ENCODE assay signal across 11 cellular contexts in the genomic region with DNA sequence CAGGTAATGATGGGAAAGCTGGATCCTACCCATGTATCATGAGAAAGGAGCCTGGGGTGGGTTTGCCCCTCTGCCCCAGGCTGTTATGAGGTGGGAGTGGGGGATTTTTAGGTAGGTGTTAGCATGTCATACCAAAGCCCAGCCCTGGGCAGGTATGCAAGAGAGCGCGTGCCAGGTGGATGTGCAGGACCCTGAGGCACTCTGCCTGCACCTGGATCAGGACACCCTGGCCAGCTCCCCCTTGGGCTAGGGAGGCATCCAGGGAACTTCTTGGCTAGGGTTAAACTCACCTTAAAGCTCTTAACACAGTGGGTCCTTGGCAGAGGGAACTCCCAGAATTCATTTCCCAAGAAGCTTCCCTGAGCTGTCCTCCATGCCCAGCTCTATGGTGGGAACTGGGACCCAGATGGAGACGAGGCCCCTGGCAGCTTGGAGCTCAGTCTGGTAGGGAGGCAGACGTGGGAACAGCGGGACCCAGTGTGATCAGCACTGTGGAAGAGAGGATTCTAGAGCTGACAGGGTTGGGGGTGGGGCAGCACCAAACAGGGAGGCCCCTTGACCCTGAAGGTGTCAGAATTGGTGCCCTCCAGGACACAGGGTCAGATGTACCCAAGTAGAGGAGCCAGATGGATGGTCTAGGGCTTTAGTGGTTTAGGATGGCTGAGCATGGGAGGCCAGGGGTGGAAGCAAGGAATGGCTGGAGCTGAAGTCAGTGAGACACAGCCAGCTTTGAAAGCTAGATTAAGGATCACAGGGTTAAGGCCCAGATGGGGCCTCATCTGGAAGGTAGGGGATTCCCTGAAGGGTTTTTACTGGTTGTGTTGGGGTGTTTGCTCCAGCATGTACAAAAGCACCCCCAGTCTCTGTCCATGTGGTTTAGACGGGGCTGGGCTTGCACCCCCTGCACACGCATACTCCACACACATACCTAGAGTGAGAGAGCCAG. TPM values are rescaled to one million over a fixed set of nuclear protein-coding genes. Genes with fewer than 3 reads are reported as not detected.
DNase-seq lines count a peak whose midpoint lies in the region; ATAC-seq, FAIRE-seq and TF ChIP-seq lines count a peak whose summit lies in the region.
"Had no signal": no experiment of that assay in that cellular context is flagged by ENCODE, and none has a peak within 500 bp of the region (broad histone marks: within the 10 kb centered on the region; RNA-seq: fewer than 3 reads in every experiment).

No MANE protein-coding gene starts in this region.

- H2BK5ac ChIP-seq in H1 (ENCODE audit: low read depth, low read length): no peak overlapping the region

- DNase-seq in GM06990 (ENCODE audit: extremely low read depth, insufficient read length) (peak; percentile 34), Karpas-422 (peak; percentile 57), H1 (ENCODE audit: low read depth in 1 of 2, low spot score in 2 of 2) (no peak), Kasumi-1 (lab: John Stamatoyannopoulos, UW) (no peak)
- DNase-seq: amniotic stem cell, NCI-H2029 had no signal

- H3K79me2 ChIP-seq in Karpas-422 (ENCODE audit: low read length): peaks cover 19% of the 10 kb centered on the region
- H3K79me2 ChIP-seq in H1 (ENCODE audit: control insufficient read depth in 1 of 2, insufficient read depth in 2 of 2, low read length in 2 of 2): no peaks in the 10 kb centered on the region

- H3K9me3 ChIP-seq in Karpas-422 (ENCODE audit: low read length) (no peaks in the 10 kb centered on the region), H1 (ENCODE audit: insufficient read depth in 2 of 2, low read depth in 1 of 2, low read length in 1 of 2) (no peaks in the 10 kb centered on the region)

- peak overlapping the region; percentile 97 for H3K4me2 ChIP-seq in Karpas-422 (ENCODE audit: low read depth, low read length, poor library complexity, severe bottlenecking)
- H3K4me2 ChIP-seq in H1 (ENCODE audit: insufficient read depth in 1 of 2, low read depth in 2 of 2, low read length in 2 of 2): no peak overlapping the region; a peak in 1 of 4 replicates

- TF ChIP-seq EP300 in H1 (IDR thresholded peaks at IDR 0.05; ENCODE audit: borderline replicate concordance in 1 of 2, low read depth in 2 of 2, low read length in 2 of 2): no peak

- H3K27me3 ChIP-seq in GM06990 (replicated peaks; ENCODE audit: control insufficient read depth, insufficient read depth, low read length) (no peaks in the 10 kb centered on the region), Karpas-422 (ENCODE audit: low read length) (no peaks in the 10 kb centered on the region), H1 (replicated peaks in 1 of 4; ENCODE audit: control insufficient read depth in 3 of 4, extremely low read depth in 1 of 4, insufficient read depth in 3 of 4, low read length in 3 of 4) (peaks cover 0 to 11% (median 3%) of the 10 kb centered on the region in 4 experiments; a peak in 5 of 7 replicates)

- H2BK15ac ChIP-seq in H1 (ENCODE audit: low read length): no peak overlapping the region

- no peak overlapping the region for H3K18ac ChIP-seq in H1 (ENCODE audit: extremely low read depth, low read length)

- peaks cover 24% of the 10 kb centered on the region for H3K36me3 ChIP-seq in GM06990 (ENCODE audit: control insufficient read depth, insufficient read depth, low read length)
- H3K36me3 ChIP-seq in Karpas-422 (ENCODE audit: insufficient read depth, low read length): no peaks in the 10 kb centered on the region
- peaks cover 2 to 4% (median 3%) of the 10 kb centered on the region in 4 experiments; a peak in 2 of 8 replicates for H3K36me3 ChIP-seq in H1 (ENCODE audit: control insufficient read depth in 2 of 4, insufficient read depth in 4 of 4, low read length in 3 of 4)

- no peak overlapping the region for H2AK5ac ChIP-seq in H1 (ENCODE audit: low read depth, low read length)

- peak overlapping the region; percentile 96; the same call in 1 of the 2 replicates for H3K9ac ChIP-seq in Karpas-422 (ENCODE audit: low read length)
- H3K9ac ChIP-seq in H1 (replicated peaks in 1 of 4; ENCODE audit: extremely low read depth in 1 of 4, low read depth in 3 of 4, low read length in 3 of 4): no peak overlapping the region; a peak in 1 of 7 replicates

- FAIRE-seq in H1 (lab: Jason Lieb, UNC): no peak

- TF ChIP-seq RAD21 in H1 (IDR thresholded peaks at IDR 0.05 in 1 of 2, conservative IDR thresholded peaks at IDR 0.05 in 1 of 2; ENCODE audit: low read depth in 2 of 2, low read length in 2 of 2): no peak

- H3K14ac ChIP-seq in H1 (ENCODE audit: insufficient read length): no peak overlapping the region

- H3K4me3 ChIP-seq in GM06990 (replicated peaks; ENCODE audit: low read depth, low read length) (no peak overlapping the region), Karpas-422 (ENCODE audit: low read length) (peak overlapping the region; percentile 87; the same call in 1 of the 2 replicates), H1 (ENCODE audit: extremely low read depth in 1 of 4, insufficient read depth in 2 of 4, low read depth in 3 of 4, low read length in 4 of 4) (no peak overlapping the region)

- H4K20me1 ChIP-seq in Karpas-422 (ENCODE audit: insufficient read depth, low read depth, low read length) (no peaks in the 10 kb centered on the region), H1 (replicated peaks in 1 of 2; ENCODE audit: control insufficient read depth in 1 of 2, insufficient read depth in 2 of 2, low read length in 2 of 2) (peaks cover 0 to 10% of the 10 kb centered on the region in 2 experiments)

- peak overlapping the region; percentile 43; the same call in 1 of the 2 replicates for H4K8ac ChIP-seq in H1 (ENCODE audit: extremely low read depth, insufficient read depth, low read length)

- H2AFZ ChIP-seq in Karpas-422 (ENCODE audit: low read length) (no peak overlapping the region), H1 (ENCODE audit: low read length) (no peak overlapping the region)

- POLR2A ChIA-PET in H1 (lab: Charles Lee; ENCODE audit: partially characterized antibody): interaction anchor here (0.6 to 67.5 kb wide), 17 partner anchors 8 to 674 kb away, joined by 3 to 3349 read pairs (median 5); partner anchors contain the start of genes DBN1, DOK3, GRK6 and PDLIM7

- no peak for TF ChIP-seq POLR2A in H1 (IDR thresholded peaks at IDR 0.05; ENCODE audit: control extremely low read depth in 1 of 2, low read depth in 2 of 2, low read length in 2 of 2)

- no peak for TF ChIP-seq CTCF in GM06990 (IDR thresholded peaks at IDR 0.05; ENCODE audit: insufficient read depth, low read length, poor library complexity, severe bottlenecking)
- no peak for TF ChIP-seq CTCF in H1 (IDR thresholded peaks at IDR 0.05; ENCODE audit: control extremely low read depth in 1 of 3, insufficient read depth in 1 of 3, low read depth in 1 of 3, low read length in 3 of 3)

- WGBS in H1 (ENCODE audit: extremely low coverage in 1 of 2, insufficient coverage in 1 of 2, insufficient read length in 1 of 2, insufficient replicate concordance in 2 of 2, low coverage in 1 of 2, low lambda C conversion rate in 2 of 2, missing lambda C conversion rate in 1 of 2), 2 experiments: 92% methylated on average over 7 of the region's 7 CpGs; no CpG with 5 or more reads in 1 of the 2 experiments

- H3K27ac ChIP-seq in Karpas-422 (ENCODE audit: low read length) (peak overlapping the region; percentile 88), H1 (ENCODE audit: low read depth, low read length) (no peak overlapping the region)

- H3K56ac ChIP-seq in H1 (replicated peaks; ENCODE audit: insufficient read length, low read depth, low read length): no peak overlapping the region

- no peak overlapping the region for H4K5ac ChIP-seq in H1 (ENCODE audit: insufficient read length, low read depth, low read length)

- peaks cover 9% of the 10 kb centered on the region for H3K23me2 ChIP-seq in H1 (ENCODE audit: low read depth, low read length)

- no peak overlapping the region for H2BK120ac ChIP-seq in H1 (replicated peaks; ENCODE audit: low read depth, low read length)

- no peak overlapping the region for H2BK12ac ChIP-seq in H1 (ENCODE audit: low read depth, low read length)

- no peak overlapping the region for H4K91ac ChIP-seq in H1 (replicated peaks; ENCODE audit: insufficient read length, low read length)

- ATAC-seq in HG02798 (IDR thresholded peaks at IDR 0.05; ENCODE audit: poor library complexity, unreplicated experiment): no peak
- no peak for ATAC-seq in HG02623 (IDR thresholded peaks at IDR 0.05; ENCODE audit: unreplicated experiment)
- ATAC-seq: SK-N-SH treated with all-trans-retinoic acid at 6 μM for 48 hours had no signal

- H3K9me2 ChIP-seq in Karpas-422 (replicated peaks; ENCODE audit: insufficient read depth, low read length): no peaks in the 10 kb centered on the region

- no peak overlapping the region for H3K23ac ChIP-seq in H1 (ENCODE audit: insufficient read length)

- H2BK20ac ChIP-seq in H1 (ENCODE audit: low read length): no peak overlapping the region; the same call in 1 of the 2 replicates

- no peaks in the 10 kb centered on the region; the same call in 1 of the 2 replicates for H3K79me1 ChIP-seq in H1 (ENCODE audit: low read depth, low read length)

- H3K4ac ChIP-seq in H1 (replicated peaks; ENCODE audit: insufficient read length, low read depth, low read length): no peak overlapping the region

- H3K4me1 ChIP-seq in Karpas-422 (ENCODE audit: low read length): peaks cover 50% of the 10 kb centered on the region
- peaks cover 0 to 32% (median 17%) of the 10 kb centered on the region in 4 experiments; a peak in 6 of 7 replicates for H3K4me1 ChIP-seq in H1 (replicated peaks in 1 of 4; ENCODE audit: control insufficient read depth in 3 of 4, insufficient read depth in 4 of 4, low read length in 3 of 4)

- CTCF ChIA-PET in H1 (lab: Charles Lee; ENCODE audit: partially characterized antibody): interaction anchor here (0.5 to 23.6 kb wide), 14 partner anchors 9 to 136 kb away, joined by 3 to 430 read pairs (median 7); partner anchors contain the start of genes F12, GRK6, PFN3 and SLC34A1

RNA-seq across cellular contexts. Expression of gene PRR7, which starts 2.2 kb away (rescaled TPM):
- 26.8 and 59.4 TPM in 2 replicates for total RNA-seq in Karpas-422 (2014; rRNA removed; shearing (Covaris generic); ENCODE audit: low replicate concordance)
- 8.0 and 8.6 TPM in 2 replicates for total RNA-seq in H1 (2021; fragmentation: NEBNext Ultra II Directional; extraction: Animal tissue kit (Norgen Biotek cat#: 25700))
- 11.8 and 23.1 TPM in 2 replicates for polyA plus RNA-seq in H1 (2011; rRNA removed)
- 11.7 TPM for polyA plus RNA-seq in H1 (2011; cell fraction: cytosol; rRNA removed)
- polyA plus RNA-seq in H1 (2011; cell fraction: nucleus; rRNA removed): 12.5 TPM
- polyA plus RNA-seq in H1 (2012, experiment 1 of 2): 0.79 to 4.9 TPM (median 4.9 TPM) in 4 replicates
- polyA plus RNA-seq in H1 (2012, experiment 2 of 2): 2.8 TPM
- polyA plus RNA-seq in H1 (2013, experiment 1 of 2): 5.2 TPM
- polyA plus RNA-seq in H1 (2013, experiment 2 of 2): 4.9 TPM
- 0.12 and 0.13 TPM in 2 replicates for polyA minus RNA-seq in H1 (2011; rRNA and poly(A)+ RNA removed)
- polyA minus RNA-seq in H1 (2011; cell fraction: cytosol; rRNA and poly(A)+ RNA removed): 5.2 TPM
- polyA minus RNA-seq in H1 (2011; cell fraction: nucleus; rRNA and poly(A)+ RNA removed): 7.5 TPM

RNA-seq across cellular contexts. Expression of gene GRK6, which starts 17.9 kb away (rescaled TPM):
- 45.5 and 79.1 TPM in 2 replicates for total RNA-seq in Karpas-422 (2014; rRNA removed; shearing (Covaris generic); ENCODE audit: low replicate concordance)
- 52.0 and 57.8 TPM in 2 replicates for total RNA-seq in H1 (2021; fragmentation: NEBNext Ultra II Directional; extraction: Animal tissue kit (Norgen Biotek cat#: 25700))
- polyA plus RNA-seq in H1 (2011; rRNA removed): 31.8 and 50.8 TPM in 2 replicates
- 43.3 TPM for polyA plus RNA-seq in H1 (2011; cell fraction: cytosol; rRNA removed)
- polyA plus RNA-seq in H1 (2011; cell fraction: nucleus; rRNA removed): 53.8 TPM
- polyA plus RNA-seq in H1 (2012, experiment 1 of 2): 32.8 to 46.4 TPM (median 42.2 TPM) in 4 replicates
- polyA plus RNA-seq in H1 (2012, experiment 2 of 2): 38.4 TPM
- polyA plus RNA-seq in H1 (2013, experiment 1 of 2): 23.7 TPM
- 24.5 TPM for polyA plus RNA-seq in H1 (2013, experiment 2 of 2)
- polyA minus RNA-seq in H1 (2011; rRNA and poly(A)+ RNA removed): 21.9 and 25.8 TPM in 2 replicates
- polyA minus RNA-seq in H1 (2011; cell fraction: cytosol; rRNA and poly(A)+ RNA removed): 27.7 TPM
- 39.0 TPM for polyA minus RNA-seq in H1 (2011; cell fraction: nucleus; rRNA and poly(A)+ RNA removed)

RNA-seq across cellular contexts. Expression of gene DBN1, which starts 29.1 kb away (rescaled TPM):
- 29.1 and 72.7 TPM in 2 replicates for total RNA-seq in Karpas-422 (2014; rRNA removed; shearing (Covaris generic); ENCODE audit: low replicate concordance)
- total RNA-seq in H1 (2021; fragmentation: NEBNext Ultra II Directional; extraction: Animal tissue kit (Norgen Biotek cat#: 25700)): 325 and 333 TPM in 2 replicates
- polyA plus RNA-seq in H1 (2011; rRNA removed): 168 and 250 TPM in 2 replicates
- 212 TPM for polyA plus RNA-seq in H1 (2011; cell fraction: cytosol; rRNA removed)
- polyA plus RNA-seq in H1 (2011; cell fraction: nucleus; rRNA removed): 1,074 TPM
- polyA plus RNA-seq in H1 (2012, experiment 1 of 2): 188 to 314 TPM (median 284 TPM) in 4 replicates
- polyA plus RNA-seq in H1 (2012, experiment 2 of 2): 241 TPM
- polyA plus RNA-seq in H1 (2013, experiment 1 of 2): 332 TPM
- 350 TPM for polyA plus RNA-seq in H1 (2013, experiment 2 of 2)
- polyA minus RNA-seq in H1 (2011; rRNA and poly(A)+ RNA removed): 120 and 154 TPM in 2 replicates
- 133 TPM for polyA minus RNA-seq in H1 (2011; cell fraction: cytosol; rRNA and poly(A)+ RNA removed)
- polyA minus RNA-seq in H1 (2011; cell fraction: nucleus; rRNA and poly(A)+ RNA removed): 288 TPM

RNA-seq across cellular contexts. Expression of gene F12, which starts 35.0 kb away (rescaled TPM):
- 6.0 and 6.5 TPM in 2 replicates for total RNA-seq in Karpas-422 (2014; rRNA removed; shearing (Covaris generic); ENCODE audit: low replicate concordance)
- total RNA-seq in H1 (2021; fragmentation: NEBNext Ultra II Directional; extraction: Animal tissue kit (Norgen Biotek cat#: 25700)): 5.4 and 6.5 TPM in 2 replicates
- 7.8 and 12.0 TPM in 2 replicates for polyA plus RNA-seq in H1 (2011; rRNA removed)
- 6.0 TPM for polyA plus RNA-seq in H1 (2011; cell fraction: cytosol; rRNA removed)
- 5.0 TPM for polyA plus RNA-seq in H1 (2011; cell fraction: nucleus; rRNA removed)
- 3.5 to 7.1 TPM (median 4.9 TPM) in 4 replicates for polyA plus RNA-seq in H1 (2012, experiment 1 of 2)
- polyA plus RNA-seq in H1 (2012, experiment 2 of 2): 3.5 TPM
- polyA plus RNA-seq in H1 (2013, experiment 1 of 2): 2.6 TPM
- polyA plus RNA-seq in H1 (2013, experiment 2 of 2): 3.1 TPM
- 0.85 and 0.88 TPM in 2 replicates for polyA minus RNA-seq in H1 (2011; rRNA and poly(A)+ RNA removed)
- polyA minus RNA-seq in H1 (2011; cell fraction: cytosol; rRNA and poly(A)+ RNA removed): 2.3 TPM
- 2.7 TPM for polyA minus RNA-seq in H1 (2011; cell fraction: nucleus; rRNA and poly(A)+ RNA removed)

RNA-seq across cellular contexts. Expression of gene PFN3, which starts 43.9 kb away (rescaled TPM):
- total RNA-seq in Karpas-422 (2014; rRNA removed; shearing (Covaris generic); ENCODE audit: low replicate concordance): not detected in 2 replicates
- not detected in 2 replicates for total RNA-seq in H1 (2021; fragmentation: NEBNext Ultra II Directional; extraction: Animal tissue kit (Norgen Biotek cat#: 25700))
- not detected in 2 replicates for polyA plus RNA-seq in H1 (2011; rRNA removed)
- not detected for polyA plus RNA-seq in H1 (2011; cell fraction: cytosol; rRNA removed)
- not detected for polyA plus RNA-seq in H1 (2011; cell fraction: nucleus; rRNA removed)
- polyA plus RNA-seq in H1 (2012, experiment 1 of 2): not detected in 4 replicates
- polyA plus RNA-seq in H1 (2012, experiment 2 of 2): not detected
- not detected for polyA plus RNA-seq in H1 (2013, experiment 1 of 2)
- polyA plus RNA-seq in H1 (2013, experiment 2 of 2): not detected
- polyA minus RNA-seq in H1 (2011; rRNA and poly(A)+ RNA removed): not detected in 2 replicates
- not detected for polyA minus RNA-seq in H1 (2011; cell fraction: cytosol; rRNA and poly(A)+ RNA removed)
- polyA minus RNA-seq in H1 (2011; cell fraction: nucleus; rRNA and poly(A)+ RNA removed): not detected
- total RNA-seq: G401, myocyte had no signal

Comparison
In these comparisons a context has a peak if more than half of its experiments do, and no peak if none do; other contexts are left out.
1. DNase-seq: peak in GM06990 (single experiment) and Karpas-422 (single experiment); none in H1 (0 of 2) and Kasumi-1 (0 of 2).